16 cellular contexts compared by ENCODE assay signal in the genomic region with DNA sequence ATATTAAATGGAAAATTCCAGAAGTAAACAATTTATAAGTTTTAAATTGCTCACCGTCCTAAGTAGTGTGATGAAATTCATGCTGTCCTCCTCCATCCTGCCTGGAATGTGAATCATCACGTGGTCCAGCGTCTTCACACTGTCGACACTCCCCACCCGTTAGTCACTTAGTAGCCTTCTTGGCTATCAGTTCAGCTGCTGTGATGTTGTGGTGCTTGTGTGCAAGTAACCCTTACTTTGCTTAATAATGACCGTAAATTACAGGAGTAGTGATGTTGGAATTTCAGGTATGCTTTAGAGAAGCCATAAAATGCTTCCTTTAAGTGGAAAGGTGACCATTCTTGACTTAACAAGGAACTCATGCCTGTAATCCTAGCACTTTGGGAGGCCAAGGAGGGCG. TPM values are rescaled to one million over a fixed set of nuclear protein-coding genes. Genes with fewer than 3 reads are reported as not detected.
DNase-seq lines count a peak whose midpoint lies in the region; ATAC-seq, FAIRE-seq and TF ChIP-seq lines count a peak whose summit lies in the region.
"Had no signal": no experiment of that assay in that cellular context is flagged by ENCODE, and none has a peak within 500 bp of the region (broad histone marks: within the 10 kb centered on the region; RNA-seq: fewer than 3 reads in every experiment).

No MANE protein-coding gene starts in this region.

- no peak overlapping the region for H3K9ac ChIP-seq in MM.1S (ENCODE audit: low read length)

- H4K20me1 ChIP-seq in GM23338 (replicated peaks; ENCODE audit: insufficient read depth) (peaks cover under 1% of the 10 kb centered on the region), MM.1S (ENCODE audit: insufficient read depth, low read length) (no peaks in the 10 kb centered on the region)

- H3K4me3 ChIP-seq in GM23338 (no peak overlapping the region), MG63 (no peak overlapping the region), MM.1S (ENCODE audit: low read length) (no peak overlapping the region)
- H3K4me3 ChIP-seq: SJSA1 had no signal

- no peaks in the 10 kb centered on the region for H3F3A ChIP-seq in GM23338 (replicated peaks; ENCODE audit: low read depth)
- no peaks in the 10 kb centered on the region for H3F3A ChIP-seq in MM.1S (ENCODE audit: insufficient read depth, low read length)

- no peaks in the 10 kb centered on the region for H3K27me3 Mint-ChIP-seq in GM23338 (ENCODE audit: insufficient read depth, low read depth, poor library complexity)

- H2AFZ ChIP-seq in GM23338 (no peak overlapping the region), MM.1S (ENCODE audit: low read length) (no peak overlapping the region)

- H3K9me2 ChIP-seq in GM23338 (ENCODE audit: insufficient read depth) (no peaks in the 10 kb centered on the region), MM.1S (replicated peaks; ENCODE audit: insufficient read depth, low read length) (no peaks in the 10 kb centered on the region)

- H3K9me3 ChIP-seq in MG63 (no peaks in the 10 kb centered on the region), MM.1S (replicated peaks; ENCODE audit: insufficient read depth, low read length) (no peaks in the 10 kb centered on the region)
- H3K9me3 ChIP-seq: SJSA1 had no signal

- H3K79me2 ChIP-seq in GM23338 (replicated peaks; ENCODE audit: insufficient read depth) (no peaks in the 10 kb centered on the region), MM.1S (ENCODE audit: low read length) (no peaks in the 10 kb centered on the region)

- peaks cover 71% of the 10 kb centered on the region for H3K36me3 Mint-ChIP-seq in GM23338 (ENCODE audit: low read depth)

- H3K36me3 ChIP-seq in GM23338 (ENCODE audit: insufficient read depth) (peaks cover 66% of the 10 kb centered on the region), MG63 (peaks cover 65% of the 10 kb centered on the region), MM.1S (replicated peaks; ENCODE audit: insufficient read depth, low read length) (peaks cover 11% of the 10 kb centered on the region)

- no peak overlapping the region for H3K4me2 ChIP-seq in GM23338
- no peak overlapping the region for H3K4me2 ChIP-seq in MM.1S (ENCODE audit: low read depth, low read length)

- H3K4me1 ChIP-seq in GM23338 (ENCODE audit: insufficient read depth): no peaks in the 10 kb centered on the region
- H3K4me1 ChIP-seq in MM.1S (ENCODE audit: low read length): no peaks in the 10 kb centered on the region
- H3K4me1 ChIP-seq: SJSA1 had no signal

- no peak for TF ChIP-seq CTCF in GM23338 (conservative IDR thresholded peaks at IDR 0.05; ENCODE audit: low read depth in 2 of 2)
- TF ChIP-seq CTCF in MM.1S (IDR thresholded peaks at IDR 0.05; ENCODE audit: low read length): no peak

- DNase-seq in GM23338 (ENCODE audit: low spot score): peak; percentile 11
- peak; percentile 97 for DNase-seq in amniotic epithelial cell (ENCODE audit: low read depth)
- peak; percentile 96 for DNase-seq in iris pigment epithelial cell (ENCODE audit: low read depth)
- peak; percentile 14 for DNase-seq in urothelium cell line (ENCODE audit: low spot score)
- no peak for DNase-seq in MG63
- no peak for DNase-seq in MM.1S
- DNase-seq: activated CD8-positive, alpha-beta memory T cell treated with anti-CD3 and anti-CD28 coated beads, Interleukin-2, amount 50 U/mL, for 48 hours; COR-L47; head of caudate nucleus had no signal

- H3K27ac ChIP-seq in GM23338 (ENCODE audit: low read depth) (no peak overlapping the region), MM.1S (ENCODE audit: low read length) (no peak overlapping the region)
- H3K27ac ChIP-seq: SJSA1, VCaP had no signal

- ATAC-seq in GM23338: no peak
- no peak for ATAC-seq in HG03565 (IDR thresholded peaks at IDR 0.05; ENCODE audit: unreplicated experiment)

- no peaks in the 10 kb centered on the region for H3K4me1 Mint-ChIP-seq in GM23338

- no peak overlapping the region for H3K4me3 Mint-ChIP-seq in GM23338

- no peak overlapping the region for H3K27ac Mint-ChIP-seq in GM23338

- no peaks in the 10 kb centered on the region for H3K9me3 Mint-ChIP-seq in GM23338

- no peak for FAIRE-seq in urothelium cell line (lab: Jason Lieb, UNC)

- H3K27me3 ChIP-seq in GM23338 (ENCODE audit: insufficient read depth) (no peaks in the 10 kb centered on the region), MG63 (no peaks in the 10 kb centered on the region), MM.1S (replicated peaks; ENCODE audit: insufficient read depth, low read length) (no peaks in the 10 kb centered on the region)
- H3K27me3 ChIP-seq: SJSA1 had no signal

TF ChIP-seq in GM23338, 12 proteins besides CTCF, POLR2A, EP300 and RAD21 (continues in another document):
- TF ChIP-seq EZH2phosphoT487 (IDR thresholded peaks at IDR 0.05; ENCODE audit: unreplicated experiment): no peak
- TF ChIP-seq ETS1 (IDR thresholded peaks at IDR 0.05): no peak
- TF ChIP-seq ZNF462 (CRISPR knock-in tag; IDR thresholded peaks at IDR 0.05): no peak
- no peak for TF ChIP-seq POLR2AphosphoS5 (IDR thresholded peaks at IDR 0.05; ENCODE audit: low read depth)
- TF ChIP-seq NANOG (IDR thresholded peaks at IDR 0.05; ENCODE audit: borderline replicate concordance): no peak
- no peak for TF ChIP-seq ZNF114 (CRISPR knock-in tag; IDR thresholded peaks at IDR 0.05)

RNA-seq across cellular contexts. Expression of gene RIOK1, which starts 25.2 kb away (rescaled TPM):
- 15.5 and 15.7 TPM in 2 replicates for total RNA-seq in GM23338 (2014; rRNA removed; shearing (Covaris generic))
- polyA plus RNA-seq in GM23338 (2016; fragmentation: Nextera tagmentation; extraction: Ambion mirVana): 26.4 and 34.3 TPM in 2 replicates
- 16.1 and 36.4 TPM in 2 replicates for total RNA-seq in MG63 (2014; rRNA removed; shearing (Covaris generic); ENCODE audit: low replicate concordance)

RNA-seq across cellular contexts. Expression of gene CAGE1, which starts 25.3 kb away (rescaled TPM):
- 0.07 and 0.08 TPM in 2 replicates for total RNA-seq in GM23338 (2014; rRNA removed; shearing (Covaris generic))
- polyA plus RNA-seq in GM23338 (2016; fragmentation: Nextera tagmentation; extraction: Ambion mirVana): 0.12 TPM in 1 of 2 replicates, not detected in the other
- 0.49 TPM in 1 of 2 replicates, not detected in the other for total RNA-seq in MG63 (2014; rRNA removed; shearing (Covaris generic); ENCODE audit: low replicate concordance)
- total RNA-seq: skeletal muscle tissue, subcutaneous adipose tissue had no signal
- polyA plus RNA-seq: liver, neural cell had no signal

Comparison
In these comparisons a context has a peak if more than half of its experiments do, and no peak if none do; other contexts are left out.
1. DNase-seq: peak in GM23338 (single experiment), amniotic epithelial cell (single experiment), iris pigment epithelial cell (single experiment) and urothelium cell line (single experiment); none in MG63 (single experiment) and MM.1S (single experiment).